ENCODE assay signal across 18 cellular contexts in genomic region chr12:121455766-121456420, GRCh38. TPM values are rescaled to one million over a fixed set of nuclear protein-coding genes. Genes with fewer than 3 reads are reported as not detected.
A peak's percentile ranks its signal among the peaks of the same experiment; 100 is the strongest.
DNase-seq lines count a peak whose midpoint lies in the region; ATAC-seq and TF ChIP-seq lines count a peak whose summit lies in the region.
"Had no signal": no experiment of that assay in that cellular context is flagged by ENCODE, and none has a peak within 500 bp of the region (broad histone marks: within the 10 kb centered on the region; RNA-seq: fewer than 3 reads in every experiment).

No MANE protein-coding gene starts in this region.

- H3K4me3 ChIP-seq in spleen, result no peak overlapping the region
- H3K4me3 ChIP-seq: MG63 had no signal

- intact Hi-C loops in activated CD8-positive, alpha-beta T cell treated with anti-CD3 and anti-CD28 coated beads for 36 hours (cut with micrococcal nuclease), result no loop called here
- intact Hi-C loops in spleen (cut with DNase I; ENCODE audit: low total_unique reads), result no loop called here

- H3K9me3 ChIP-seq in spleen, result no peaks in the 10 kb centered on the region
- H3K9me3 ChIP-seq: Caco-2, MG63 had no signal

- TF ChIP-seq POLR2A in spleen (IDR thresholded peaks at IDR 0.05), result no peak

- H3K27ac ChIP-seq in spleen, result no peak overlapping the region

- H3K4me1 ChIP-seq in spleen, result peaks cover 4 to 84% (median 34%) of the 10 kb centered on the region in 6 donors

- no peaks in the 10 kb centered on the region for H3K9me3 Mint-ChIP-seq in activated CD8-positive, alpha-beta T cell treated with anti-CD3 and anti-CD28 coated beads, Interleukin-2, amount 10 ng/mL, durations not matched to agents 7 days and 5 days (ENCODE audit: insufficient read depth)
- H3K9me3 Mint-ChIP-seq in activated CD8-positive, alpha-beta T cell treated with anti-CD3 and anti-CD28 coated beads for 36 hours, result no peaks in the 10 kb centered on the region
- H3K9me3 Mint-ChIP-seq in chondrocyte (ENCODE audit: low read depth) (no peaks in the 10 kb centered on the region), nephron progenitor cell (peaks cover 19% of the 10 kb centered on the region)
- H3K9me3 Mint-ChIP-seq: CD14-positive monocyte had no signal

- POLR2A ChIA-PET in activated CD8-positive, alpha-beta T cell treated with anti-CD3 and anti-CD28 coated beads, Interleukin-2, amount 10 ng/mL, durations not matched to agents 7 days and 5 days (lab: Charles Lee), result no interaction called here
- POLR2A ChIA-PET in activated CD8-positive, alpha-beta T cell treated with anti-CD3 and anti-CD28 coated beads for 36 hours (lab: Charles Lee), result interaction anchor here (1.1 kb wide), 1 partner anchor 10 kb away, joined by 5 read pairs; no protein-coding TSS in a partner anchor

- H3K27me3 ChIP-seq in spleen (replicated peaks in 1 of 7), result no peaks in the 10 kb centered on the region
- H3K27me3 ChIP-seq: MG63 had no signal

- no peak for TF ChIP-seq CTCF in activated CD8-positive, alpha-beta T cell treated with anti-CD3 and anti-CD28 coated beads for 36 hours (IDR thresholded peaks at IDR 0.05)
- TF ChIP-seq CTCF in chondrocyte (IDR thresholded peaks at IDR 0.05) (no peak), nephron progenitor cell (IDR thresholded peaks at IDR 0.05) (no peak), spleen (IDR thresholded peaks at IDR 0.05 in 8 of 11, conservative IDR thresholded peaks at IDR 0.05 in 3 of 11) (no peak)

- no peak overlapping the region for H3K4me3 Mint-ChIP-seq in activated CD8-positive, alpha-beta T cell treated with anti-CD3 and anti-CD28 coated beads, Interleukin-2, amount 10 ng/mL, durations not matched to agents 7 days and 5 days
- H3K4me3 Mint-ChIP-seq in activated CD8-positive, alpha-beta T cell treated with anti-CD3 and anti-CD28 coated beads for 36 hours, result no peak overlapping the region
- no peak overlapping the region for H3K4me3 Mint-ChIP-seq in chondrocyte (ENCODE audit: unreplicated experiment)
- H3K4me3 Mint-ChIP-seq in nephron progenitor cell, result peak overlapping the region; percentile 50
- H3K4me3 Mint-ChIP-seq: CD14-positive monocyte had no signal

- CTCF ChIA-PET in activated CD8-positive, alpha-beta T cell treated with anti-CD3 and anti-CD28 coated beads, Interleukin-2, amount 10 ng/mL, durations not matched to agents 7 days and 5 days (lab: Charles Lee), result interaction anchor here (0.6 to 0.7 kb wide), 2 partner anchors 12 to 121 kb away, joined by 3 read pairs; no protein-coding TSS in a partner anchor
- CTCF ChIA-PET in activated CD8-positive, alpha-beta T cell treated with anti-CD3 and anti-CD28 coated beads for 36 hours (lab: Charles Lee), result interaction anchor here (0.6 to 2.9 kb wide), 3 partner anchors 13 to 227 kb away, joined by 3 to 16 read pairs (median 4); no protein-coding TSS in a partner anchor

- H3K4me1 Mint-ChIP-seq in activated CD8-positive, alpha-beta T cell treated with anti-CD3 and anti-CD28 coated beads, Interleukin-2, amount 10 ng/mL, durations not matched to agents 7 days and 5 days (ENCODE audit: low read depth), result peaks cover 34% of the 10 kb centered on the region
- peaks cover 50% of the 10 kb centered on the region for H3K4me1 Mint-ChIP-seq in activated CD8-positive, alpha-beta T cell treated with anti-CD3 and anti-CD28 coated beads for 36 hours (ENCODE audit: low read depth)
- peaks cover 7% of the 10 kb centered on the region for H3K4me1 Mint-ChIP-seq in chondrocyte (ENCODE audit: low read depth)
- H3K4me1 Mint-ChIP-seq in nephron progenitor cell, result peaks cover 74% of the 10 kb centered on the region

- 88 to 95% (median 90%) methylated on average over 17 to 23 of the region's 23 CpGs for WGBS in spleen, 5 donors

- H3K27ac Mint-ChIP-seq in activated CD8-positive, alpha-beta T cell treated with anti-CD3 and anti-CD28 coated beads, Interleukin-2, amount 10 ng/mL, durations not matched to agents 7 days and 5 days, result peak overlapping the region; percentile 34
- no peak overlapping the region for H3K27ac Mint-ChIP-seq in activated CD8-positive, alpha-beta T cell treated with anti-CD3 and anti-CD28 coated beads for 36 hours
- H3K27ac Mint-ChIP-seq in chondrocyte (ENCODE audit: unreplicated experiment) (no peak overlapping the region), nephron progenitor cell (peak overlapping the region; percentile 95)

- peaks cover 18% of the 10 kb centered on the region for H3K36me3 Mint-ChIP-seq in activated CD8-positive, alpha-beta T cell treated with anti-CD3 and anti-CD28 coated beads, Interleukin-2, amount 10 ng/mL, durations not matched to agents 7 days and 5 days (ENCODE audit: low read depth)
- peaks cover 17% of the 10 kb centered on the region for H3K36me3 Mint-ChIP-seq in activated CD8-positive, alpha-beta T cell treated with anti-CD3 and anti-CD28 coated beads for 36 hours (ENCODE audit: low read depth)
- no peaks in the 10 kb centered on the region for H3K36me3 Mint-ChIP-seq in chondrocyte (ENCODE audit: low read depth)
- peaks cover 57% of the 10 kb centered on the region for H3K36me3 Mint-ChIP-seq in nephron progenitor cell (ENCODE audit: low read depth)

- no peak for ATAC-seq in activated CD8-positive, alpha-beta T cell treated with anti-CD3 and anti-CD28 coated beads, Interleukin-2, amount 10 ng/mL, durations not matched to agents 7 days and 5 days
- ATAC-seq in activated CD8-positive, alpha-beta T cell treated with anti-CD3 and anti-CD28 coated beads for 36 hours, result no peak
- ATAC-seq in GM21786 (IDR thresholded peaks at IDR 0.05; ENCODE audit: unreplicated experiment), result no peak
- no peak for ATAC-seq in GM19463 (IDR thresholded peaks at IDR 0.05; ENCODE audit: unreplicated experiment)
- ATAC-seq in HG03045 (IDR thresholded peaks at IDR 0.05; ENCODE audit: unreplicated experiment), result no peak

- no peaks in the 10 kb centered on the region for H3K27me3 Mint-ChIP-seq in activated CD8-positive, alpha-beta T cell treated with anti-CD3 and anti-CD28 coated beads, Interleukin-2, amount 10 ng/mL, durations not matched to agents 7 days and 5 days (ENCODE audit: low read depth)
- no peaks in the 10 kb centered on the region for H3K27me3 Mint-ChIP-seq in activated CD8-positive, alpha-beta T cell treated with anti-CD3 and anti-CD28 coated beads for 36 hours
- H3K27me3 Mint-ChIP-seq in chondrocyte (ENCODE audit: low read depth), result no peaks in the 10 kb centered on the region
- H3K27me3 Mint-ChIP-seq in nephron progenitor cell (ENCODE audit: low read depth, poor library complexity), result peaks cover 3% of the 10 kb centered on the region

- H3K36me3 ChIP-seq in spleen, result peaks cover 0 to 31% (median 10%) of the 10 kb centered on the region in 6 donors
- H3K36me3 ChIP-seq: MG63 had no signal

- DNase-seq in activated CD8-positive, alpha-beta T cell treated with anti-CD3 and anti-CD28 coated beads, Interleukin-2, amount 10 ng/mL, durations not matched to agents 7 days and 5 days, result no peak
- no peak for DNase-seq in activated CD8-positive, alpha-beta T cell treated with anti-CD3 and anti-CD28 coated beads for 36 hours
- peak; percentile 69 for DNase-seq in chondrocyte (ENCODE audit: low spot score)
- DNase-seq in nephron progenitor cell, result no peak
- peak; percentile 62 for DNase-seq in spleen
- DNase-seq: DMS53, GOT3, MG63, NCI-H1092 treated with DMSO at 0.1 percent for 48 hours, NCI-H1694, NCI-H2171, NCI-H446 treated with DMSO at 0.1 percent for 48 hours, NCI-H774 had no signal

RNA-seq across cellular contexts. Expression of gene RNF34, which starts 56.0 kb away (rescaled TPM):
- total RNA-seq in activated CD8-positive, alpha-beta T cell treated with anti-CD3 and anti-CD28 coated beads, Interleukin-2, amount 10 ng/mL, durations not matched to agents 7 days and 5 days, result 10 to 100 TPM; 74.9 to 85.0 TPM
- total RNA-seq in activated CD8-positive, alpha-beta T cell treated with anti-CD3 and anti-CD28 coated beads for 36 hours, result 10 to 100 TPM; 44.1 to 44.9 TPM
- total RNA-seq in chondrocyte (29.9 to 31.3 TPM (median 31.2 TPM) in 3 replicates), spleen (10 to 100 TPM; 47.3 to 62.6 (median 57.5) TPM)
- 10 to 100 TPM; 20.8 to 31.6 (median 23.3) TPM for polyA plus RNA-seq in spleen

Comparison
In these comparisons a context has a peak if more than half of its experiments do, and no peak if none do; other contexts are left out.
1. H3K27ac Mint-ChIP-seq: peak in activated CD8-positive, alpha-beta T cell treated with anti-CD3 and anti-CD28 coated beads, Interleukin-2, amount 10 ng/mL, durations not matched to agents 7 days and 5 days (single experiment) and nephron progenitor cell (single experiment); none in activated CD8-positive, alpha-beta T cell treated with anti-CD3 and anti-CD28 coated beads for 36 hours (single experiment) and chondrocyte (single experiment).
2. DNase-seq: peak in chondrocyte (single experiment) and spleen (single experiment); none in activated CD8-positive, alpha-beta T cell treated with anti-CD3 and anti-CD28 coated beads, Interleukin-2, amount 10 ng/mL, durations not matched to agents 7 days and 5 days (single experiment), activated CD8-positive, alpha-beta T cell treated with anti-CD3 and anti-CD28 coated beads for 36 hours (single experiment) and nephron progenitor cell (single experiment).